In the genomic region with DNA sequence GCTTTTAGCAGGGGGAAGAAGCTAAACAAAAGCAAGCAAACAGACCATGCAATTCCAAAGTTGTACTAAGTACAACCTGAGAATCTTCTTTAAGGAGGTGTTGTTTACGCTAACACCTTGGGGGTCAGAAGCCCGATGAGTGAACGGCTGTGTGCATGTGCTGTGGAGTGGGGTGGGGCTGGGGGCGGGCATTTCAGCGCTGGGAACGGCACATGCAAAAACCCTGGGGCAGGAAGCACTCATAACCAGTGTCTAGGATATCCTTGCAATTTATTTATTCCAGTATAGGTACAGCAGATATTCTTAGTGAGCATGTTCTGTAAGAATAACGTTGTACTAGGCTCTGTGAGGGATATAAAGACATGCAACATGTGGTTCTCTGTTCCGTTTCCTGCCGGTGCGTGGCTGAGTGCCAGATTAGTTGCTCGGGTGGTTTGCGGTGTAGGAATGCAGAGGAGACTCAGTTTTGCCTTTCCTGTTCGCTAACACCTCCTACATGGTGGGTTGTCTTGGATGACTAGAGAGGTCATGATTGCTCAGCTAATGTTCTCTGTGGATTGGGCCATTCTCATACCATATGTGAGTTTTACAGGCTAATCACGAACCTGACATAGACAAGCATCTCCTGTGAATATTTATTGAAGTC, we compare ENCODE assay signal across 8 cellular contexts. TPM values are rescaled to one million over a fixed set of nuclear protein-coding genes. Genes with fewer than 3 reads are reported as not detected.
DNase-seq lines count a peak whose midpoint lies in the region; ATAC-seq and TF ChIP-seq lines count a peak whose summit lies in the region.

No MANE protein-coding gene starts in this region.

- H3K27me3 Mint-ChIP-seq in activated naive CD8-positive, alpha-beta T cell treated with anti-CD3 and anti-CD28 coated beads for 36 hours, result peaks cover 25% of the 10 kb centered on the region
- no peaks in the 10 kb centered on the region for H3K27me3 Mint-ChIP-seq in glutamatergic neuron (ENCODE audit: unreplicated experiment)

- no peak for TF ChIP-seq POLR2A in right lobe of liver (IDR thresholded peaks at IDR 0.05)
- no peak for TF ChIP-seq POLR2A in sigmoid colon (IDR thresholded peaks at IDR 0.05)

- 38% methylated on average over 14 of the region's 14 CpGs for WGBS in right lobe of liver (ENCODE audit: insufficient coverage, low coverage, low lambda C conversion rate, missing lambda C conversion rate)
- WGBS in sigmoid colon, 2 donors, result 36 to 41% methylated on average over 14 of the region's 14 CpGs

- no peak overlapping the region for H3K4me3 ChIP-seq in right lobe of liver
- no peak overlapping the region for H3K4me3 ChIP-seq in sigmoid colon

- intact Hi-C loops in right lobe of liver (cut with DNase I), result no loop called here
- intact Hi-C loops in sigmoid colon (cut with DNase I), result no loop called here

- H3K9me3 ChIP-seq in right lobe of liver (no peaks in the 10 kb centered on the region), sigmoid colon (peaks cover 0 to 3% (median 0%) of the 10 kb centered on the region in 4 donors)

- ATAC-seq in GM18870 (IDR thresholded peaks at IDR 0.05; ENCODE audit: unreplicated experiment) (peak; percentile 94), HG03135 (IDR thresholded peaks at IDR 0.05; ENCODE audit: unreplicated experiment) (peak; percentile 84), right lobe of liver (peak; percentile 46 to 62 (median 48))

- no peak for TF ChIP-seq EP300 in sigmoid colon (IDR thresholded peaks at IDR 0.05)

- H3K4me1 ChIP-seq in right lobe of liver (no peaks in the 10 kb centered on the region), sigmoid colon (no peaks in the 10 kb centered on the region)

- H3K4me1 Mint-ChIP-seq in activated naive CD8-positive, alpha-beta T cell treated with anti-CD3 and anti-CD28 coated beads for 36 hours, result peaks cover 65% of the 10 kb centered on the region
- H3K4me1 Mint-ChIP-seq in glutamatergic neuron (ENCODE audit: low read depth, unreplicated experiment), result no peaks in the 10 kb centered on the region

- TF ChIP-seq CTCF in right lobe of liver (IDR thresholded peaks at IDR 0.05) (no peak), sigmoid colon (IDR thresholded peaks at IDR 0.05) (no peak), glutamatergic neuron (IDR thresholded peaks at IDR 0.05; ENCODE audit: partially characterized antibody, unreplicated experiment) (no peak)

- no peak overlapping the region for H3K27ac ChIP-seq in right lobe of liver
- H3K27ac ChIP-seq in sigmoid colon, result no peak overlapping the region

- H3K4me3 Mint-ChIP-seq in activated naive CD8-positive, alpha-beta T cell treated with anti-CD3 and anti-CD28 coated beads for 36 hours, result peak overlapping the region; percentile 76
- H3K4me3 Mint-ChIP-seq in glutamatergic neuron (ENCODE audit: unreplicated experiment), result no peak overlapping the region

- DNase-seq in T follicular helper cell (ENCODE audit: low read depth) (peak; percentile 64), right lobe of liver (peak in 1 of 3 donors; percentile 41), sigmoid colon (no peak), glutamatergic neuron (no peak)
- DNase-seq in activated naive CD8-positive, alpha-beta T cell treated with anti-CD3 and anti-CD28 coated beads for 36 hours, result peak; percentile 93
- DNase-seq in stimulated activated CD8-positive, alpha-beta memory T cell treated with anti-CD3 and anti-CD28 coated beads, Interleukin-7, amount 100 ng/mL, for 48 hours (ENCODE audit: extremely low read depth in 1 of 2, low read depth in 1 of 2), result peak; percentile 81 to 90

- H3K36me3 ChIP-seq in right lobe of liver (no peaks in the 10 kb centered on the region), sigmoid colon (no peaks in the 10 kb centered on the region)

- peak overlapping the region; percentile 70 for H3K27ac Mint-ChIP-seq in activated naive CD8-positive, alpha-beta T cell treated with anti-CD3 and anti-CD28 coated beads for 36 hours
- H3K27ac Mint-ChIP-seq in glutamatergic neuron (ENCODE audit: unreplicated experiment), result no peak overlapping the region

- peaks cover 64% of the 10 kb centered on the region for H3K36me3 Mint-ChIP-seq in activated naive CD8-positive, alpha-beta T cell treated with anti-CD3 and anti-CD28 coated beads for 36 hours
- H3K36me3 Mint-ChIP-seq in glutamatergic neuron (ENCODE audit: unreplicated experiment), result no peaks in the 10 kb centered on the region

- H3K27me3 ChIP-seq in right lobe of liver (no peaks in the 10 kb centered on the region), sigmoid colon (no peaks in the 10 kb centered on the region)

- peaks cover 13% of the 10 kb centered on the region for H3K9me3 Mint-ChIP-seq in activated naive CD8-positive, alpha-beta T cell treated with anti-CD3 and anti-CD28 coated beads for 36 hours
- no peaks in the 10 kb centered on the region for H3K9me3 Mint-ChIP-seq in glutamatergic neuron (ENCODE audit: unreplicated experiment)

RNA-seq across cellular contexts. Expression of a gene that starts 3.7 kb away (rescaled TPM):
- 10 to 100 TPM; 11.8 to 12.5 TPM for total RNA-seq in activated naive CD8-positive, alpha-beta T cell treated with anti-CD3 and anti-CD28 coated beads for 36 hours
- total RNA-seq in right lobe of liver, result under 1 TPM in 4 of 6 experiments, not detected in 2; 0.15 to 0.51 (median 0.31) TPM
- total RNA-seq in sigmoid colon, result not detected
- under 1 TPM in 1 of 3 donors, not detected in 2; 0.31 TPM for polyA plus RNA-seq in sigmoid colon
- not detected for total RNA-seq in glutamatergic neuron (ENCODE audit: unreplicated experiment)

Comparison
In these comparisons a context has a peak if more than half of its experiments do, and no peak if none do; other contexts are left out.
1. DNase-seq: peak in T follicular helper cell (single experiment), activated naive CD8-positive, alpha-beta T cell treated with anti-CD3 and anti-CD28 coated beads for 36 hours (single experiment) and stimulated activated CD8-positive, alpha-beta memory T cell treated with anti-CD3 and anti-CD28 coated beads, Interleukin-7, amount 100 ng/mL, for 48 hours (2 of 2); none in sigmoid colon (single experiment) and glutamatergic neuron (single experiment).
2. RNA of a gene that starts 3.7 kb away (total RNA-seq): 11.8 to 12.5 TPM in activated naive CD8-positive, alpha-beta T cell treated with anti-CD3 and anti-CD28 coated beads for 36 hours; 0.15 to 0.51 TPM in right lobe of liver, not detected in sigmoid colon and not detected in glutamatergic neuron (single experiment); every median in the first group is over 4 times any median in the second.
3. Peak in every context shown above with its lines, with median percentiles within 50 percentile points of each other: ATAC-seq.